Comparison of ENCODE assay signal across 21 cellular contexts in genomic region chr7:137848095-137848494, GRCh38. TPM values are rescaled to one million over a fixed set of nuclear protein-coding genes. Genes with fewer than 3 reads are reported as not detected.
DNase-seq lines count a peak whose midpoint lies in the region; ATAC-seq and TF ChIP-seq lines count a peak whose summit lies in the region.
"Had no signal": no experiment of that assay in that cellular context is flagged by ENCODE, and none has a peak within 500 bp of the region (broad histone marks: within the 10 kb centered on the region; RNA-seq: fewer than 3 reads in every experiment).

No MANE protein-coding gene starts in this region.

- no peaks in the 10 kb centered on the region for H3K9me3 ChIP-seq in CD4-positive, alpha-beta T cell (ENCODE audit: control insufficient read depth, low read length)
- H3K9me3 ChIP-seq: psoas muscle, SJCRH30, testis had no signal

- no peak overlapping the region for H2BK120ac ChIP-seq in mesendoderm (ENCODE audit: low read depth, low read length)

- no peak overlapping the region for H4K5ac ChIP-seq in mesendoderm (ENCODE audit: low read length)

- no peak overlapping the region for H2BK15ac ChIP-seq in mesendoderm (replicated peaks; ENCODE audit: low read depth)

- intact Hi-C loops in CD4-positive, alpha-beta T cell (cut with DNase I, micrococcal nuclease): no loop called here

- H3K23ac ChIP-seq in mesendoderm (ENCODE audit: low read length): no peak overlapping the region

- H3K27me3 ChIP-seq in CD4-positive, alpha-beta T cell (ENCODE audit: control insufficient read depth, insufficient read depth, low read length): peaks cover 52% of the 10 kb centered on the region
- H3K27me3 ChIP-seq in mesendoderm (ENCODE audit: insufficient read depth, low read length, poor library complexity): peaks cover 11% of the 10 kb centered on the region
- H3K27me3 ChIP-seq: SJCRH30, testis had no signal

- TF ChIP-seq CTCF in CD4-positive, alpha-beta T cell (IDR thresholded peaks at IDR 0.05): no peak
- TF ChIP-seq CTCF in brain (conservative IDR thresholded peaks at IDR 0.05): no peak
- no peak for TF ChIP-seq CTCF in nephron progenitor cell (IDR thresholded peaks at IDR 0.05)

- WGBS in mesendoderm (ENCODE audit: extremely low coverage, insufficient coverage, low lambda C conversion rate): no CpG with 5 or more reads among the region's 8 CpGs

- H4K8ac ChIP-seq in mesendoderm (ENCODE audit: low read depth, low read length): no peak overlapping the region

- no peaks in the 10 kb centered on the region for H3K4me1 ChIP-seq in mesendoderm (ENCODE audit: control insufficient read depth, low read depth, low read length)
- H3K4me1 ChIP-seq: psoas muscle, testis had no signal

- H3K27ac Mint-ChIP-seq in CD4-positive, alpha-beta T cell: no peak overlapping the region
- H3K27ac Mint-ChIP-seq in brain (peak overlapping the region in 3 of 5 experiments; percentile 15 to 83 (median 76)), nephron progenitor cell (no peak overlapping the region)
- H3K27ac Mint-ChIP-seq: dendritic cell treated with granulocyte-macrophage colony-stimulating factor and Interleukin-4, amounts not matched to agents 40 ng/mL and 50 ng/mL, for 4 days; memory B cell; stimulated activated effector memory CD8-positive, alpha-beta T cell treated with anti-CD3 and anti-CD28 coated beads, Interleukin-12 subunit alpha, Interleukin-12 subunit beta, amount 100 ng/mL, for 72 hours; T-helper 17 cell had no signal

- DNase-seq in CD4-positive, alpha-beta T cell: no peak
- DNase-seq in G401 (ENCODE audit: low spot score) (peak; percentile 20), nephron progenitor cell (no peak), mesendoderm (no peak), SKM-1 (lab: John Stamatoyannopoulos, UW; ENCODE audit: unreplicated experiment) (no peak)
- DNase-seq: GOT3; naive B cell; NCI-H1105 treated with DMSO at 0.1 percent for 48 hours; NCI-H2029 treated with DMSO at 0.1 percent for 48 hours; NCI-H446; psoas muscle; SJCRH30; stimulated activated CD4-positive, alpha-beta T cell treated with anti-CD3 and anti-CD28 coated beads, Interleukin-1b, Interleukin-23, amount 100 ng/mL, for 48 hours; T-helper 17 cell; testis had no signal

- POLR2A ChIA-PET in CD4-positive, alpha-beta T cell (lab: Charles Lee): no interaction called here

- no peak overlapping the region for H3K4me2 ChIP-seq in mesendoderm (ENCODE audit: low read length)

- no peak overlapping the region for H2AK5ac ChIP-seq in mesendoderm (ENCODE audit: low read length)

- ATAC-seq in CD4-positive, alpha-beta T cell (ENCODE audit: poor library complexity): no peak
- ATAC-seq in HG03025 (IDR thresholded peaks at IDR 0.05; ENCODE audit: low FRiP score, unreplicated experiment): no peak
- ATAC-seq: stimulated activated effector memory CD8-positive, alpha-beta T cell treated with anti-CD3 and anti-CD28 coated beads, Interleukin-12 subunit alpha, Interleukin-12 subunit beta, amount 100 ng/mL, for 72 hours; T-helper 17 cell had no signal

- no peak overlapping the region for H3K4me3 ChIP-seq in mesendoderm (ENCODE audit: low read length)
- H3K4me3 ChIP-seq: SJCRH30 had no signal

- no peaks in the 10 kb centered on the region for H3K4me1 Mint-ChIP-seq in CD4-positive, alpha-beta T cell (ENCODE audit: low read depth)
- H3K4me1 Mint-ChIP-seq in brain: peaks cover 38% of the 10 kb centered on the region
- peaks cover 6% of the 10 kb centered on the region for H3K4me1 Mint-ChIP-seq in nephron progenitor cell

- H3K18ac ChIP-seq in mesendoderm (ENCODE audit: low read length): no peak overlapping the region

- no peak overlapping the region for H3K56ac ChIP-seq in mesendoderm (ENCODE audit: low read length)

- no peak overlapping the region for H3K4ac ChIP-seq in mesendoderm (ENCODE audit: low read depth, low read length)

- H3K9me3 Mint-ChIP-seq in CD4-positive, alpha-beta T cell: no peaks in the 10 kb centered on the region
- H3K9me3 Mint-ChIP-seq in brain (peaks cover 0 to 2% (median 0%) of the 10 kb centered on the region in 5 experiments), nephron progenitor cell (no peaks in the 10 kb centered on the region)
- H3K9me3 Mint-ChIP-seq: dendritic cell treated with granulocyte-macrophage colony-stimulating factor and Interleukin-4, amounts not matched to agents 40 ng/mL and 50 ng/mL, for 4 days had no signal

- H3K79me2 ChIP-seq in mesendoderm (ENCODE audit: control insufficient read depth, insufficient read depth, low read length): no peaks in the 10 kb centered on the region

- no peak overlapping the region for H3K27ac ChIP-seq in CD4-positive, alpha-beta T cell (ENCODE audit: low read depth, low read length)
- H3K27ac ChIP-seq in mesendoderm (ENCODE audit: low read depth, low read length): no peak overlapping the region
- H3K27ac ChIP-seq: cardiac muscle cell, psoas muscle, SJCRH30, testis had no signal

- H3K36me3 ChIP-seq in mesendoderm (ENCODE audit: control insufficient read depth, insufficient read depth, low read length): no peaks in the 10 kb centered on the region
- H3K36me3 ChIP-seq: cardiac muscle cell, SJCRH30 had no signal

- H3K27me3 Mint-ChIP-seq in CD4-positive, alpha-beta T cell: peaks cover 76% of the 10 kb centered on the region
- H3K27me3 Mint-ChIP-seq in brain (peaks cover 17% of the 10 kb centered on the region), nephron progenitor cell (ENCODE audit: low read depth, poor library complexity) (peaks cover 76% of the 10 kb centered on the region)

- H2BK5ac ChIP-seq in mesendoderm (ENCODE audit: low read length): no peak overlapping the region

- H3K36me3 Mint-ChIP-seq in CD4-positive, alpha-beta T cell (ENCODE audit: low read depth): no peaks in the 10 kb centered on the region
- no peaks in the 10 kb centered on the region for H3K36me3 Mint-ChIP-seq in brain
- H3K36me3 Mint-ChIP-seq in nephron progenitor cell (ENCODE audit: low read depth): no peaks in the 10 kb centered on the region
- H3K36me3 Mint-ChIP-seq: stimulated activated effector memory CD8-positive, alpha-beta T cell treated with anti-CD3 and anti-CD28 coated beads, Interleukin-12 subunit alpha, Interleukin-12 subunit beta, amount 100 ng/mL, for 72 hours had no signal

- no peaks in the 10 kb centered on the region for H3K79me1 ChIP-seq in mesendoderm (ENCODE audit: low read length)

- in situ Hi-C loops in G401 (cut with HindIII; ENCODE audit: low sequenced_read_pairs): no loop called here

- peak overlapping the region; percentile 32 for H3K4me3 Mint-ChIP-seq in CD4-positive, alpha-beta T cell
- H3K4me3 Mint-ChIP-seq in brain: peak overlapping the region; percentile 65 to 85 (median 83)
- peak overlapping the region; percentile 57 for H3K4me3 Mint-ChIP-seq in nephron progenitor cell
- H3K4me3 Mint-ChIP-seq: dendritic cell treated with granulocyte-macrophage colony-stimulating factor and Interleukin-4, amounts not matched to agents 40 ng/mL and 50 ng/mL, for 4 days; memory B cell had no signal

- CTCF ChIA-PET in CD4-positive, alpha-beta T cell (lab: Charles Lee): no interaction called here

- H3K9ac ChIP-seq in mesendoderm (ENCODE audit: low read length): no peak overlapping the region

RNA-seq across cellular contexts. Expression of gene DGKI, which starts 1.3 kb away (rescaled TPM):
- not detected for total RNA-seq in CD4-positive, alpha-beta T cell
- total RNA-seq in G401 (2014; rRNA removed; shearing (Covaris generic)): 0.06 TPM in 1 of 2 replicates, not detected in the other
- 2.5 TPM for polyA plus RNA-seq in brain (ENCODE audit: insufficient read depth, low read depth, low replicate concordance)
- polyA plus RNA-seq in mesendoderm (2013, experiment 1 of 2): 0.15 TPM
- 0.22 TPM for polyA plus RNA-seq in mesendoderm (2013, experiment 2 of 2)
- total RNA-seq: SJCRH30 had no signal

Comparison
In these comparisons a context has a peak if more than half of its experiments do, and no peak if none do; other contexts are left out.
1. H3K27ac Mint-ChIP-seq: peak in brain (3 of 5); none in CD4-positive, alpha-beta T cell (single experiment) and nephron progenitor cell (single experiment).
2. H3K4me3 Mint-ChIP-seq: peak in every context shown above with its lines; median percentile 83 in brain; 57 in nephron progenitor cell; 32 in CD4-positive, alpha-beta T cell.